Comparison of ENCODE assay signal across 2 cellular contexts in genomic region chr10:133174689-133175263, GRCh38.
TF ChIP-seq lines count a peak whose summit lies in the region.

No MANE protein-coding gene starts in this region.

TF ChIP-seq in HEK293, 187 proteins besides CTCF, POLR2A, EP300 and RAD21 (continues in another document):
- no peak for TF ChIP-seq ZNF510 (tag by site-specific recombination; IDR thresholded peaks at IDR 0.05; ENCODE audit: insufficient replicate concordance)
- TF ChIP-seq ZNF416 (tag by site-specific recombination; IDR thresholded peaks at IDR 0.05), result no peak
- no peak for TF ChIP-seq ZSCAN18 (tag by site-specific recombination; IDR thresholded peaks at IDR 0.05)
- TF ChIP-seq ZNF121 (tag by site-specific recombination; IDR thresholded peaks at IDR 0.05), result no peak
- TF ChIP-seq GLI4 (tag by site-specific recombination; IDR thresholded peaks at IDR 0.05), result no peak
- no peak for TF ChIP-seq ZNF610 (tag by site-specific recombination; IDR thresholded peaks at IDR 0.05; ENCODE audit: borderline replicate concordance)
- no peak for TF ChIP-seq ZNF157 (tag by site-specific recombination; IDR thresholded peaks at IDR 0.05)
- TF ChIP-seq ZBTB6 (tag by site-specific recombination; IDR thresholded peaks at IDR 0.05), result no peak
- TF ChIP-seq ZBTB7A (tag by site-specific recombination; IDR thresholded peaks at IDR 0.05; ENCODE audit: low read depth), result no peak
- TF ChIP-seq FEZF1 (tag by site-specific recombination; IDR thresholded peaks at IDR 0.05), result no peak
- TF ChIP-seq KLF7 (tag by site-specific recombination; IDR thresholded peaks at IDR 0.05; ENCODE audit: borderline replicate concordance), result 0 out of 2 replicates have a peak, but pooled peaks have one; percentile 33
- TF ChIP-seq ZNF311 (tag by site-specific recombination; IDR thresholded peaks at IDR 0.05; ENCODE audit: borderline replicate concordance), result no peak
- TF ChIP-seq ZNF335 (tag by site-specific recombination; conservative IDR thresholded peaks at IDR 0.05), result no peak
- TF ChIP-seq ZNF707 (tag by site-specific recombination; IDR thresholded peaks at IDR 0.05), result peak; percentile 56; the same call in 1 of the 2 replicates
- TF ChIP-seq ZNF521 (tag by site-specific recombination; IDR thresholded peaks at IDR 0.05), result no peak
- TF ChIP-seq SP2 (tag by site-specific recombination; IDR thresholded peaks at IDR 0.05), result no peak
- no peak for TF ChIP-seq HOXC10 (CRISPR knock-in tag; IDR thresholded peaks at IDR 0.05)
- TF ChIP-seq ZNF2 (tag by site-specific recombination; IDR thresholded peaks at IDR 0.05), result no peak
- no peak for TF ChIP-seq ZFP3 (tag by site-specific recombination; IDR thresholded peaks at IDR 0.05; ENCODE audit: low read depth)
- TF ChIP-seq ZNF18 (tag by site-specific recombination; IDR thresholded peaks at IDR 0.05), result no peak
- no peak for TF ChIP-seq HOXA7 (CRISPR knock-in tag; IDR thresholded peaks at IDR 0.05; ENCODE audit: borderline replicate concordance)
- no peak for TF ChIP-seq ZNF404 (tag by site-specific recombination; IDR thresholded peaks at IDR 0.05)
- TF ChIP-seq ZNF211 (tag by site-specific recombination; IDR thresholded peaks at IDR 0.05; ENCODE audit: low read depth), result no peak
- TF ChIP-seq ZNF488 (tag by site-specific recombination; IDR thresholded peaks at IDR 0.05), result no peak
- no peak for TF ChIP-seq ZNF138 (tag by site-specific recombination; IDR thresholded peaks at IDR 0.05; ENCODE audit: borderline replicate concordance)
- no peak for TF ChIP-seq REST (tag by site-specific recombination; IDR thresholded peaks at IDR 0.05)

TF ChIP-seq in H1, 55 proteins besides CTCF, POLR2A, EP300 and RAD21:
- TF ChIP-seq BACH1 (IDR thresholded peaks at IDR 0.05; ENCODE audit: low read length), result no peak
- TF ChIP-seq POLR2AphosphoS5 (IDR thresholded peaks at IDR 0.05; ENCODE audit: low read depth, low read length), result no peak
- no peak for TF ChIP-seq ATF3 (IDR thresholded peaks at IDR 0.05; ENCODE audit: insufficient read depth, low read depth, low read length)
- TF ChIP-seq RFX5 (IDR thresholded peaks at IDR 0.05; ENCODE audit: borderline replicate concordance, low read depth, low read length), result no peak
- TF ChIP-seq CHD7 (IDR thresholded peaks at IDR 0.05; ENCODE audit: insufficient replicate concordance, low read length), result no peak
- TF ChIP-seq TCF12 (IDR thresholded peaks at IDR 0.05; ENCODE audit: low read depth, low read length), result no peak
- TF ChIP-seq HDAC2 (IDR thresholded peaks at IDR 0.05; ENCODE audit: borderline replicate concordance in 1 of 2, low read depth in 2 of 2, low read length in 2 of 2), result no peak
- no peak for TF ChIP-seq RXRA (IDR thresholded peaks at IDR 0.05; ENCODE audit: insufficient read depth, low read depth, low read length)
- TF ChIP-seq YY1 (IDR thresholded peaks at IDR 0.05; ENCODE audit: low read depth, low read length), result no peak
- TF ChIP-seq NRF1 (IDR thresholded peaks at IDR 0.05; ENCODE audit: low read depth, low read length), result no peak
- TF ChIP-seq CREB1 (IDR thresholded peaks at IDR 0.05), result no peak
- TF ChIP-seq SIX5 (IDR thresholded peaks at IDR 0.05; ENCODE audit: low read depth, low read length), result no peak
